9 cellular contexts compared by ENCODE assay signal in the genomic region with DNA sequence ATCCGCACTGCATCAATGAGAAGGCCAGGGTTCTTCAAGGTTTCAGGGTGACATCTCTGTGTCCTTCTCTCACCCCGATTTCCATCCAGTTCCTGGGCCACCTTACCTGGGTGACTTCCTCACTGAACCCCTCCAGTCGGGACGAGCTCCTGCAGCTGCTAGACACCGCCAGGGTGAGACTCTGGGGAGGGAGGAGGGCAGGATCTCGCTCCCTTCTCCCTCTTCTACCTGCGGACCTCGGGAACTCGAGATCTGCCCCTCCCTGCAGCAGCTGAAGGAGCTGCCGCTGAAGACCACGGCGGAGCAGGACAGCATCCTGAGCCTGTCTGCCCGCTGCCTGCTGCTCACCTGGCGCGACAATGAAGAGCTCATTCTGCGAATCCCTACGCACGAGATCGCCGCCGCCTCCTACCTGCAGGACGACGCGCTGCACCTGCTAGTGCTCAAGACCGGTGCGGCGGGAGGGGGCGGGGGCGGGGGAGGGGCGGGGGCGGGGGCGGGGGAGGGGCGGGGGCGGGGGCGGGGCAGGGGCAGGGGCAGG. TPM values are rescaled to one million over a fixed set of nuclear protein-coding genes. Genes with fewer than 3 reads are reported as not detected.
DNase-seq lines count a peak whose midpoint lies in the region; ATAC-seq and TF ChIP-seq lines count a peak whose summit lies in the region.
"Had no signal": no experiment of that assay in that cellular context is flagged by ENCODE, and none has a peak within 500 bp of the region (broad histone marks: within the 10 kb centered on the region; RNA-seq: fewer than 3 reads in every experiment).

No MANE protein-coding gene starts in this region.

- H3K4me1 ChIP-seq in gastroesophageal sphincter, result peaks cover 0 to 24% (median 8%) of the 10 kb centered on the region in 3 donors

- TF ChIP-seq POLR2A in gastroesophageal sphincter (IDR thresholded peaks at IDR 0.05), result no peak

- H3K9me3 ChIP-seq in gastroesophageal sphincter, result no peaks in the 10 kb centered on the region

- TF ChIP-seq CTCF in osteocyte (IDR thresholded peaks at IDR 0.05) (no peak), gastroesophageal sphincter (IDR thresholded peaks at IDR 0.05) (no peak)

- 0 to 24% methylated on average over 3 to 5 of the region's 35 CpGs for WGBS in gastroesophageal sphincter (ENCODE audit: low coverage in 1 of 2), 2 donors

- DNase-seq in COR-L47 (lab: John Stamatoyannopoulos, UW) (peak; percentile 93), NAMALWA (ENCODE audit: low spot score) (peak; percentile 41), T follicular helper cell (ENCODE audit: low read depth) (peak; percentile 37), cerebellum (ENCODE audit: low spot score) (peak; percentile 90), osteocyte (ENCODE audit: extremely low spot score, unreplicated experiment) (no peak), NOMO-1 (lab: John Stamatoyannopoulos, UW; ENCODE audit: unreplicated experiment in 2 of 2) (no peak)

- ATAC-seq in GM21423 (IDR thresholded peaks at IDR 0.05; ENCODE audit: unreplicated experiment) (no peak), gastroesophageal sphincter (no peak)

- no peaks in the 10 kb centered on the region for H3K36me3 ChIP-seq in gastroesophageal sphincter

- H3K27ac ChIP-seq in gastroesophageal sphincter, result no peak overlapping the region

- H3K4me3 Mint-ChIP-seq in osteocyte (ENCODE audit: unreplicated experiment), result peak overlapping the region; percentile 54

- H3K27me3 Mint-ChIP-seq in osteocyte (ENCODE audit: unreplicated experiment), result peaks cover 74% of the 10 kb centered on the region

- peaks cover 7% of the 10 kb centered on the region for H3K4me1 Mint-ChIP-seq in osteocyte (ENCODE audit: unreplicated experiment)

- no peaks in the 10 kb centered on the region for H3K9me3 Mint-ChIP-seq in osteocyte (ENCODE audit: unreplicated experiment)

- no peaks in the 10 kb centered on the region for H3K36me3 Mint-ChIP-seq in osteocyte (ENCODE audit: unreplicated experiment)

- H3K27ac Mint-ChIP-seq in osteocyte (ENCODE audit: unreplicated experiment), result no peak overlapping the region

- H3K27me3 ChIP-seq in gastroesophageal sphincter, result peaks cover 100% of the 10 kb centered on the region

- no peak for TF ChIP-seq EP300 in gastroesophageal sphincter (IDR thresholded peaks at IDR 0.05)

- no peak overlapping the region for H3K4me3 ChIP-seq in gastroesophageal sphincter

RNA-seq across cellular contexts. Expression of gene CCM2L, which starts 7.5 kb away (rescaled TPM):
- total RNA-seq in cerebellum, result 4.8 TPM
- total RNA-seq in osteocyte, result not detected in 2 replicates
- total RNA-seq in gastroesophageal sphincter, result 1 to 10 TPM; 3.0 to 9.3 (median 5.6) TPM

RNA-seq across cellular contexts. Expression of gene HCK, which starts 34.3 kb away (rescaled TPM):
- total RNA-seq in cerebellum (2.6 TPM), osteocyte (not detected in 2 replicates), gastroesophageal sphincter (10 to 100 TPM in 2 of 4 donors, 1 to 10 TPM in 2; 2.6 to 31.8 (median 10.2) TPM)

RNA-seq across cellular contexts. Expression of gene XKR7, which starts 49.8 kb away (rescaled TPM):
- total RNA-seq in cerebellum, result 20.0 TPM
- total RNA-seq in osteocyte, result not detected in 2 replicates
- total RNA-seq in gastroesophageal sphincter, result under 1 TPM in 2 of 4 donors, not detected in 2; 0.04 to 0.07 TPM
- total RNA-seq: aorta had no signal

Comparison
In these comparisons a context has a peak if more than half of its experiments do, and no peak if none do; other contexts are left out.
1. DNase-seq: peak in COR-L47 (single experiment), NAMALWA (single experiment), T follicular helper cell (single experiment) and cerebellum (single experiment); none in osteocyte (single experiment) and NOMO-1 (0 of 2).
2. RNA of gene XKR7, which starts 49.8 kb away (total RNA-seq): 20.0 TPM in cerebellum (single experiment); 0.04 to 0.07 TPM in gastroesophageal sphincter and not detected in osteocyte; every median in the first group is over 10 times any median in the second.